ENCODE assay signal across 8 cellular contexts in genomic region chr2:231601356-231602229, GRCh38. TPM values are rescaled to one million over a fixed set of nuclear protein-coding genes. Genes with fewer than 3 reads are reported as not detected.
DNase-seq lines count a peak whose midpoint lies in the region; ATAC-seq, FAIRE-seq and TF ChIP-seq lines count a peak whose summit lies in the region.
"Had no signal": no experiment of that assay in that cellular context is flagged by ENCODE, and none has a peak within 500 bp of the region (broad histone marks: within the 10 kb centered on the region; RNA-seq: fewer than 3 reads in every experiment).

No MANE protein-coding gene starts in this region.

- TF ChIP-seq CTCF in GM13977 (IDR thresholded peaks at IDR 0.05; ENCODE audit: extremely low read depth, insufficient read depth, missing control alignments) (peak; percentile 93), LNCaP clone FGC (IDR thresholded peaks at IDR 0.05; ENCODE audit: control insufficient read depth, extremely low read depth, insufficient read depth) (peak; percentile 74), pancreas (IDR thresholded peaks at IDR 0.05) (peak; percentile 68 to 82 (median 80)), tibial artery (IDR thresholded peaks at IDR 0.05) (peak; percentile 77 to 87)

- in situ Hi-C loops in GM13977 (cut with MboI; ENCODE audit: low pct_unique_long_range_greater_than_20kb, low sequenced_read_pairs, unreplicated experiment), result no loop called here

- H3K4me3 ChIP-seq in LNCaP clone FGC (ENCODE audit: low read depth, low read length), result no peak overlapping the region
- no peak overlapping the region for H3K4me3 ChIP-seq in pancreas
- no peak overlapping the region for H3K4me3 ChIP-seq in tibial artery

- ATAC-seq in pancreas, result peak; percentile 28 to 44 (median 40)

- no peaks in the 10 kb centered on the region for H3K36me3 ChIP-seq in pancreas
- H3K36me3 ChIP-seq in tibial artery, result no peaks in the 10 kb centered on the region

- WGBS in pancreas, 2 donors, result 34 to 35% methylated on average over 12 of the region's 12 CpGs

- no peak overlapping the region for H3K27ac ChIP-seq in pancreas
- peak overlapping the region; percentile 16 to 99 for H3K27ac ChIP-seq in tibial artery

- no peak for FAIRE-seq in pancreas (lab: Jason Lieb, UNC)

- H3K27me3 ChIP-seq in pancreas, result no peaks in the 10 kb centered on the region
- H3K27me3 ChIP-seq in tibial artery, result no peaks in the 10 kb centered on the region

- H3K9me3 ChIP-seq in pancreas (no peaks in the 10 kb centered on the region), tibial artery (no peaks in the 10 kb centered on the region)

- peak; percentile 86 for DNase-seq in GM13977 (ENCODE audit: low spot score)
- no peak for DNase-seq in LNCaP clone FGC (ENCODE audit: low read depth)
- peak; percentile 73 for DNase-seq in SK-N-DZ (ENCODE audit: low spot score)
- DNase-seq in activated gamma-delta T cell (lab: John Stamatoyannopoulos, UW), result peak; percentile 27
- DNase-seq in foreskin melanocyte, result peak; percentile 57
- DNase-seq in pancreas, result peak; percentile 73 to 90 (median 84)
- DNase-seq in tibial artery, result peak; percentile 81 to 85

- intact Hi-C loops in pancreas (cut with DNase I) (no loop called here), tibial artery (cut with DNase I; ENCODE audit: low total_unique reads) (loop anchor here (5.0 kb wide), 2 partner anchors 39 to 89 kb away; no protein-coding TSS in a partner anchor)

- H3K4me1 ChIP-seq in pancreas, result peaks cover 9 to 11% (median 11%) of the 10 kb centered on the region in 3 donors
- H3K4me1 ChIP-seq in tibial artery, result peaks cover 0 to 54% (median 38%) of the 10 kb centered on the region in 4 donors

RNA-seq across cellular contexts. Expression of gene TEX44, which starts 8.9 kb away (rescaled TPM):
- polyA plus RNA-seq in SK-N-DZ (2014; cell fraction: cytosol; rRNA removed), result not detected in 2 replicates
- not detected in 2 replicates for polyA plus RNA-seq in SK-N-DZ (2014; cell fraction: nucleus; rRNA removed)
- total RNA-seq in pancreas, result not detected
- not detected for polyA plus RNA-seq in pancreas
- total RNA-seq: subcutaneous adipose tissue had no signal

Comparison
In these comparisons a context has a peak if more than half of its experiments do, and no peak if none do; other contexts are left out.
1. H3K27ac ChIP-seq: peak in tibial artery (2 of 2); none in pancreas (0 of 4).
2. Peak in every context shown above with its lines, with median percentiles within 50 percentile points of each other: CTCF ChIP-seq.